In the genomic region with DNA sequence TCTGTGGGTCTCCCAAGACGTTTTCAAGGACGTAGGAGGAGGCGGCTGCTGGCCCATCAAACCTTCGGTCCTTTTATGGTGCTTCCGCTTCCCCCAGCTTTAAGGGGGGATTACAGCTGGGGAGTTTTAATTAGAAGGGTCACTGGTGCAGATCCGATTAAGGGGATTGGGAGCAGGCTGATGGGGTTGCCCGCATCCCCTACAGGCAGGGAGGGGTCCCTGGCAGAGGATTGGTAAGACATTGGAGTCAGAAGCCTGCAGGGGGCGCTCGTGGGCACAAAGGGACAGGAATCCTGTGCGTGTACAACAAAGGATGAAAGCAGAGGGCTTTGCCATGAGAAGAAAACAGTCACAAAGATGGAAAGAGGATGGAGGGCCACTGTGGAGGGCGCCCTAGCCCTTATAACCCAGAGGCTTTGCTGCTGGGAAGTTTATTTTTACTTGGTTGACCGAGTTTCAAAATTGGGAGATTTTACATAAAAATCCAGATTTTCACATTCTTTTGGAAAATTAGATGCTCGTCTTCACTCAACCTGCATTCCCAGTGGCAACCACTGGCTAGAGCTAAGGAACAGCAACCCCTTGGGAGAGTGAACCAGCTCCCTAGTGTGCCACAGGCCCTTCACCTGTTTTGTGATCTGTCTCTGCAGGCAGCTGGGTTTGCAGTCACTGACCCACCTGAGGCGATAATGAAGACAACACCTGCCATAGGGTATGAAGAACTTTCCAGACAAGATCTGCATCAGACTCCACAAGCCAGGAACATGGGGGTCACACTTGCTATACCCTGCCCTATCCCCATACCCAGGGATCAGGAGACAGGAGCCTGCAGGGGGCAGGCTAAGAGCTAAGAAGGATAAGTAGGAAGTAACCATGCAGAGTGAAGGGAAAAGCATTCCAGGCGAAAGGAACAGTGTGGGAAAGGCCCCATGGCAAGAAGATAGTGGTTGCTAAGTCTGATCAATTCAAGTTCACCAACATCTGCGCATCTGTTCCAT, we compare ENCODE assay signal across 8 cellular contexts.
DNase-seq lines count a peak whose midpoint lies in the region; FAIRE-seq and TF ChIP-seq lines count a peak whose summit lies in the region.

No MANE protein-coding gene starts in this region.

- H3K36me3 ChIP-seq in mesenchymal stem cell (ENCODE audit: control insufficient read depth in 1 of 2, insufficient read depth in 2 of 2, low read depth in 1 of 2, low read length in 2 of 2), result no peaks in the 10 kb centered on the region

- H3K23ac ChIP-seq in mesenchymal stem cell (ENCODE audit: low read length in 2 of 2), result no peak overlapping the region

- H2BK12ac ChIP-seq in mesenchymal stem cell (ENCODE audit: low read length in 2 of 2), result no peak overlapping the region

- peaks cover 12% of the 10 kb centered on the region for H3K4me1 ChIP-seq in mesenchymal stem cell (ENCODE audit: control insufficient read depth, insufficient read depth, low read depth, low read length)

- H3K4ac ChIP-seq in mesenchymal stem cell (ENCODE audit: low read depth in 1 of 2, low read length in 2 of 2), result no peak overlapping the region

- no peaks in the 10 kb centered on the region for H3K79me1 ChIP-seq in mesenchymal stem cell (replicated peaks; ENCODE audit: low read length, poor library complexity, severe bottlenecking)

- H4K8ac ChIP-seq in mesenchymal stem cell (ENCODE audit: low read length), result no peak overlapping the region

- no peak overlapping the region for H2BK120ac ChIP-seq in mesenchymal stem cell (ENCODE audit: low read depth, low read length)

- H2BK5ac ChIP-seq in mesenchymal stem cell (ENCODE audit: low read depth, low read length, poor library complexity, severe bottlenecking), result no peak overlapping the region

- WGBS in mesenchymal stem cell, result 57% methylated on average over 15 of the region's 16 CpGs

- H3K4me3 ChIP-seq in dorsolateral prefrontal cortex, result no peak overlapping the region
- no peak overlapping the region for H3K4me3 ChIP-seq in mesenchymal stem cell (ENCODE audit: insufficient read depth in 1 of 2, low read depth in 1 of 2, low read length in 2 of 2)

- no peak overlapping the region for H2AFZ ChIP-seq in mesenchymal stem cell (ENCODE audit: low read depth, low read length)

- no peaks in the 10 kb centered on the region for H3K27me3 ChIP-seq in dorsolateral prefrontal cortex
- H3K27me3 ChIP-seq in mesenchymal stem cell (ENCODE audit: control insufficient read depth in 1 of 2, insufficient read depth in 1 of 2, low read length in 2 of 2), result peaks cover 49 to 68% of the 10 kb centered on the region in 2 experiments

- no peak overlapping the region for H3K9ac ChIP-seq in mesenchymal stem cell (ENCODE audit: low read length)

- no peak overlapping the region for H4K91ac ChIP-seq in mesenchymal stem cell (ENCODE audit: low read length)

- intact Hi-C loops in dorsolateral prefrontal cortex (cut with DNase I), result loop anchor here in 1 of 2 donors (5.0 kb wide), 1 partner anchor 98 kb away; a partner anchor contains a TSS

- TF ChIP-seq CTCF in dorsolateral prefrontal cortex (IDR thresholded peaks at IDR 0.05 in 54 of 56, conservative IDR thresholded peaks at IDR 0.05 in 2 of 56; ENCODE audit: low read depth in 1 of 56, partially characterized antibody in 56 of 56), result peak; percentile 46 to 84 (median 72)

- no peak overlapping the region for H3K18ac ChIP-seq in mesenchymal stem cell (ENCODE audit: low read depth in 1 of 2, low read length in 2 of 2)

- H3K27ac ChIP-seq in dorsolateral prefrontal cortex (peak overlapping the region in 43 of 59 donors; percentile 3 to 73 (median 40)), mesenchymal stem cell (ENCODE audit: low read length, poor library complexity, severe bottlenecking) (no peak overlapping the region)

- H3K9me3 ChIP-seq in mesenchymal stem cell (ENCODE audit: control insufficient read depth, low read length), result no peaks in the 10 kb centered on the region

- no peak overlapping the region for H3K14ac ChIP-seq in mesenchymal stem cell (ENCODE audit: low read length in 2 of 2)

- no peak overlapping the region for H3K4me2 ChIP-seq in mesenchymal stem cell (ENCODE audit: low read length, poor library complexity, severe bottlenecking)

- H2BK15ac ChIP-seq in mesenchymal stem cell (ENCODE audit: low read depth, poor library complexity, severe bottlenecking), result no peak overlapping the region

- DNase-seq in A172 (ENCODE audit: low spot score) (peak; percentile 58), GM18507 (ENCODE audit: extremely low spot score, insufficient read length, low read depth) (peak; percentile 11), NCI-H446 (lab: John Stamatoyannopoulos, UW) (peak; percentile 70 to 71), dorsolateral prefrontal cortex (peak; percentile 43 to 82 (median 70)), mesenchymal stem cell (peak; percentile 47), T1000 (lab: John Stamatoyannopoulos, UW) (no peak)
- peak; percentile 22 to 38 for DNase-seq in activated CD4-positive, alpha-beta T cell treated with anti-CD3 and anti-CD28 coated beads, Interleukin-2, amount 50 U/mL, for 24 hours (ENCODE audit: low read depth in 1 of 2, low spot score in 1 of 2)
- peak; percentile 13 to 21 for DNase-seq in stimulated activated CD8-positive, alpha-beta memory T cell treated with anti-CD3 and anti-CD28 coated beads, Interleukin-4, amount 100 ng/mL, for 1 hour (ENCODE audit: low read depth in 2 of 2, low spot score in 1 of 2)

- no peak for FAIRE-seq in GM18507 (lab: Jason Lieb, UNC)

- H2AK5ac ChIP-seq in mesenchymal stem cell (ENCODE audit: low read length, severe bottlenecking), result no peak overlapping the region
